21 cellular contexts compared by ENCODE assay signal in the genomic region with DNA sequence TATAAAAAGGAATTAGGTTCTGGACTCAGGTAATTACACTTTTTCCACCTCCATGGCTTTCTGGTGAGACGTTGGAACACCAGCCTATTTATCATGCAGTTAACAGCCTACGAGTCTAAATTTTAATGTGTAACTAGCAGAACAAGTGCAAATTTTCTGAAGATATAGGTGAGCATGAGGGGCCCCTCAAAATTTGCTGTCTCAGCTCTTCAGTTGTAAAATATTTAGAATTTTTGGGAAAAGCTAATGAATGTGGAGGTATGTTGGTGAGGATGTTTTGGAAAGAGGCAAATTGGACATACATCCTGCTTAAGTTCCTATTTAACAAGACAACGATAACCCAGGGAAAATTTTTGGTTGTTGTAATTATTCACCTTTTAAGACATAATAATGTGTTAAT. TPM values are rescaled to one million over a fixed set of nuclear protein-coding genes. Genes with fewer than 3 reads are reported as not detected.
A peak's percentile ranks its signal among the peaks of the same experiment; 100 is the strongest.
DNase-seq lines count a peak whose midpoint lies in the region; ATAC-seq, FAIRE-seq and TF ChIP-seq lines count a peak whose summit lies in the region.
"Had no signal": no experiment of that assay in that cellular context is flagged by ENCODE, and none has a peak within 500 bp of the region (broad histone marks: within the 10 kb centered on the region; RNA-seq: fewer than 3 reads in every experiment).

No MANE protein-coding gene starts in this region.

- H3K4me3 ChIP-seq in HepG2 (replicated peaks in 1 of 3; ENCODE audit: insufficient read depth in 1 of 3, low read depth in 2 of 3, low read length in 3 of 3) (no peak overlapping the region), right lobe of liver (no peak overlapping the region), K562 (no peak overlapping the region)
- H3K4me3 ChIP-seq: BLaER1 treated with 17β-estradiol and CSF1 and Interleukin-3, amounts not matched to agents 10 nM and 100 nM had no signal

- H3K9ac ChIP-seq in HepG2 (ENCODE audit: insufficient read depth, low read depth, low read length) (no peak overlapping the region), K562 (ENCODE audit: insufficient read depth in 1 of 2, low read depth in 2 of 2, low read length in 2 of 2) (no peak overlapping the region)
- H3K9ac ChIP-seq: BLaER1 treated with 17β-estradiol and CSF1 and Interleukin-3, amounts not matched to agents 10 nM and 100 nM had no signal

- H3K4me1 ChIP-seq in HepG2 (ENCODE audit: insufficient read depth, low read length): no peaks in the 10 kb centered on the region
- no peaks in the 10 kb centered on the region for H3K4me1 ChIP-seq in right lobe of liver
- H3K4me1 ChIP-seq in K562 (replicated peaks in 1 of 2; ENCODE audit: control insufficient read depth in 2 of 2, insufficient read depth in 2 of 2, low read length in 2 of 2): no peaks in the 10 kb centered on the region; a peak in 2 of 5 replicates

- H3K36me3 ChIP-seq in HepG2 (replicated peaks in 1 of 2; ENCODE audit: control insufficient read depth in 1 of 2, insufficient read depth in 2 of 2, low read length in 2 of 2): no peaks in the 10 kb centered on the region
- H3K36me3 ChIP-seq in right lobe of liver: no peaks in the 10 kb centered on the region
- H3K36me3 ChIP-seq in K562 (ENCODE audit: control insufficient read depth, insufficient read depth, low read length): no peaks in the 10 kb centered on the region

- TF ChIP-seq EP300 in HepG2 (IDR thresholded peaks at IDR 0.05; ENCODE audit: low read depth in 2 of 2, low read length in 2 of 2) (no peak), HepG2 (CRISPR knock-in tag; IDR thresholded peaks at IDR 0.05; ENCODE audit: borderline replicate concordance) (no peak), K562 (IDR thresholded peaks at IDR 0.05; ENCODE audit: low read length) (no peak)

- TF ChIP-seq POLR2A in HepG2 (IDR thresholded peaks at IDR 0.05; ENCODE audit: insufficient read depth in 1 of 2, low read depth in 2 of 2, low read length in 2 of 2) (no peak), right lobe of liver (IDR thresholded peaks at IDR 0.05) (no peak), K562 (conservative IDR thresholded peaks at IDR 0.05) (no peak)

- H3K27ac ChIP-seq in HepG2 (ENCODE audit: extremely low read length, insufficient read depth, low read length) (no peak overlapping the region), right lobe of liver (no peak overlapping the region), K562 (ENCODE audit: extremely low read depth, low read depth, low read length) (no peak overlapping the region)
- H3K27ac ChIP-seq: 22Rv1; BLaER1 treated with 17β-estradiol and CSF1 and Interleukin-3, amounts not matched to agents 10 nM and 100 nM; C4-2B had no signal

- POLR2A ChIA-PET in HepG2 (lab: Yijun Ruan, JAX) (no interaction called here), K562 (lab: Yijun Ruan, JAX) (no interaction called here)

- CTCF ChIA-PET in HepG2 (lab: Yijun Ruan, JAX; ENCODE audit: low intra/inter-chr PET ratio, low total read pairs) (no interaction called here), K562 (lab: Yijun Ruan, JAX; ENCODE audit: low intra/inter-chr PET ratio) (no interaction called here)

- FAIRE-seq in HepG2 (lab: Jason Lieb, UNC) (no peak), K562 (lab: Jason Lieb, UNC) (no peak)
- FAIRE-seq: D721Med, G401.6, GM12891, GM19239 had no signal

- H2AFZ ChIP-seq in HepG2 (ENCODE audit: low read length): no peak overlapping the region
- no peak overlapping the region for H2AFZ ChIP-seq in K562 (ENCODE audit: low read depth, low read length)

- 41% methylated on average over 3 of the region's 3 CpGs for WGBS in HepG2 (ENCODE audit: low lambda C conversion rate)
- 63% methylated on average over 3 of the region's 3 CpGs for WGBS in right lobe of liver (ENCODE audit: insufficient coverage, low coverage, low lambda C conversion rate, missing lambda C conversion rate)
- 22% methylated on average over 3 of the region's 3 CpGs for WGBS in K562 (ENCODE audit: insufficient coverage, low coverage, missing lambda C conversion rate)

- BruUV-seq in HepG2 (replicated peaks; lab: Mats Ljungman, UMichigan) (no TSS peak), K562 (replicated peaks; lab: Mats Ljungman, UMichigan) (no TSS peak)

- peak overlapping the region; percentile 89 for H3K27ac Mint-ChIP-seq in progenitor cell of endocrine pancreas
- H3K27ac Mint-ChIP-seq: B cell; CD4-positive, alpha-beta T cell; CD8-positive, alpha-beta T cell had no signal

- H3K27me3 ChIP-seq in HepG2 (ENCODE audit: control insufficient read depth in 1 of 2, insufficient read depth in 2 of 2, low read length in 2 of 2): no peaks in the 10 kb centered on the region
- no peaks in the 10 kb centered on the region for H3K27me3 ChIP-seq in right lobe of liver
- no peaks in the 10 kb centered on the region for H3K27me3 ChIP-seq in K562 (ENCODE audit: control insufficient read depth in 2 of 2, insufficient read depth in 2 of 2, low read length in 2 of 2)
- H3K27me3 ChIP-seq: BLaER1 treated with 17β-estradiol and CSF1 and Interleukin-3, amounts not matched to agents 10 nM and 100 nM had no signal

- in situ Hi-C loops in HepG2 (cut with HindIII; ENCODE audit: extremely low pct_ligation_motif_present, low pct_unique_long_range_greater_than_20kb) (no loop called here), K562 (cut with MboI) (no loop called here), ACHN (cut with HindIII; ENCODE audit: low pct_ligation_motif_present, low pct_unique_long_range_greater_than_20kb, low sequenced_read_pairs) (no loop called here)

- no peak for ATAC-seq in HepG2
- ATAC-seq in right lobe of liver: no peak
- ATAC-seq in K562: no peak
- no peak for ATAC-seq in HG02981 (IDR thresholded peaks at IDR 0.05; ENCODE audit: unreplicated experiment)
- ATAC-seq: CD8-positive, alpha-beta T cell had no signal

- intact Hi-C loops in HepG2 (cut with micrococcal nuclease; ENCODE audit: unreplicated experiment): no loop called here
- intact Hi-C loops in right lobe of liver (cut with DNase I): no loop called here
- intact Hi-C loops in K562 (cut with micrococcal nuclease): no loop called here

- peaks cover 11% of the 10 kb centered on the region for H3K36me3 Mint-ChIP-seq in progenitor cell of endocrine pancreas (ENCODE audit: insufficient read depth)
- H3K36me3 Mint-ChIP-seq: CD8-positive, alpha-beta T cell had no signal

- no peaks in the 10 kb centered on the region for H3K79me2 ChIP-seq in HepG2 (ENCODE audit: insufficient read depth, low read length)
- no peaks in the 10 kb centered on the region for H3K79me2 ChIP-seq in K562 (ENCODE audit: control insufficient read depth, insufficient read depth, low read length)

- H3K9me3 ChIP-seq in HepG2 (ENCODE audit: low read length) (no peaks in the 10 kb centered on the region), right lobe of liver (no peaks in the 10 kb centered on the region), K562 (replicated peaks; ENCODE audit: control insufficient read depth, insufficient read depth, low read depth, low read length) (peaks cover 9% of the 10 kb centered on the region)

- TF ChIP-seq CTCF in HepG2 (CRISPR knock-in tag; IDR thresholded peaks at IDR 0.05): no peak
- TF ChIP-seq CTCF in right lobe of liver (IDR thresholded peaks at IDR 0.05): no peak
- TF ChIP-seq CTCF in K562 (IDR thresholded peaks at IDR 0.05 in 2 of 3, conservative IDR thresholded peaks at IDR 0.05 in 1 of 3; ENCODE audit: insufficient read depth in 2 of 3, low read depth in 1 of 3, low read length in 3 of 3): no peak
- no peak for TF ChIP-seq CTCF in progenitor cell of endocrine pancreas (IDR thresholded peaks at IDR 0.05; ENCODE audit: unreplicated experiment)

- TF ChIP-seq RAD21 in HepG2 (CRISPR knock-in tag; IDR thresholded peaks at IDR 0.05): no peak
- TF ChIP-seq RAD21 in K562 (CRISPR knock-in tag; conservative IDR thresholded peaks at IDR 0.05 in 1 of 2, IDR thresholded peaks at IDR 0.05 in 1 of 2): no peak

- H3K4me2 ChIP-seq in HepG2 (ENCODE audit: low read depth, low read length) (no peak overlapping the region), K562 (ENCODE audit: insufficient read depth, low read length) (no peak overlapping the region)
- H3K4me2 ChIP-seq: BLaER1 treated with 17β-estradiol and CSF1 and Interleukin-3, amounts not matched to agents 10 nM and 100 nM had no signal

- DNase-seq in HepG2 (ENCODE audit: low spot score) (no peak), right lobe of liver (no peak), K562 (ENCODE audit: extremely low read depth in 1 of 4, low spot score in 3 of 4) (no peak), progenitor cell of endocrine pancreas (ENCODE audit: low spot score, unreplicated experiment) (no peak), ACHN (no peak)
- DNase-seq: AML-193; Caco-2; Calu3; CD4-positive, alpha-beta T cell; CD8-positive, alpha-beta T cell; DMS79 treated with DMSO at 0.1 percent for 48 hours; GF-D8 had no signal

- H3K27me3 Mint-ChIP-seq in progenitor cell of endocrine pancreas: no peaks in the 10 kb centered on the region
- H3K27me3 Mint-ChIP-seq: B cell; CD4-positive, alpha-beta T cell had no signal

- peaks cover 34% of the 10 kb centered on the region for H3K4me1 Mint-ChIP-seq in progenitor cell of endocrine pancreas (ENCODE audit: low read depth)

- peaks cover 20% of the 10 kb centered on the region for H3K9me3 Mint-ChIP-seq in progenitor cell of endocrine pancreas (ENCODE audit: low read depth)
- H3K9me3 Mint-ChIP-seq: CD4-positive, alpha-beta T cell; CD8-positive, alpha-beta T cell had no signal

- H4K20me1 ChIP-seq in HepG2 (ENCODE audit: insufficient read depth, low read length) (no peaks in the 10 kb centered on the region), K562 (replicated peaks; ENCODE audit: control insufficient read depth, insufficient read depth, low read length) (no peaks in the 10 kb centered on the region)
- H4K20me1 ChIP-seq: BLaER1 treated with 17β-estradiol and CSF1 and Interleukin-3, amounts not matched to agents 10 nM and 100 nM had no signal

- no peaks in the 10 kb centered on the region for H3K9me1 ChIP-seq in K562 (ENCODE audit: control insufficient read depth, insufficient read depth, low read length)

- no peak overlapping the region for H3K4me3 Mint-ChIP-seq in progenitor cell of endocrine pancreas (ENCODE audit: low read depth)
- H3K4me3 Mint-ChIP-seq: B cell; CD4-positive, alpha-beta T cell; CD8-positive, alpha-beta T cell had no signal

RNA-seq across cellular contexts. Expression of a gene that starts 25.3 kb away (rescaled TPM):
- total RNA-seq in HepG2 (2016; rRNA removed; fragmentation: Illumina TruSeq; extraction: Trizol): 75.5 and 142 TPM in 2 replicates
- 5.6 and 7.0 TPM in 2 replicates for total RNA-seq in HepG2 (2016; cell fraction: cytosol; rRNA removed; fragmentation: Illumina TruSeq; extraction: Trizol; ENCODE audit: low read depth)
- total RNA-seq in HepG2 (2016; cell fraction: insoluble cytoplasmic fraction; rRNA removed; fragmentation: Illumina TruSeq; extraction: Trizol): 72.9 and 129 TPM in 2 replicates
- 13.3 and 15.4 TPM in 2 replicates for total RNA-seq in HepG2 (2016; cell fraction: membrane; rRNA removed; fragmentation: Illumina TruSeq; extraction: Trizol)
- 33.0 and 33.1 TPM in 2 replicates for total RNA-seq in HepG2 (2016; cell fraction: nucleus; rRNA removed; fragmentation: Illumina TruSeq; extraction: Trizol)
- polyA plus RNA-seq in HepG2 (2011; rRNA removed): 7.8 and 8.0 TPM in 2 replicates
- 3.9 and 5.8 TPM in 2 replicates for polyA plus RNA-seq in HepG2 (2011; cell fraction: cytosol; rRNA removed)
- polyA plus RNA-seq in HepG2 (2011; cell fraction: nucleus; rRNA removed): 5.0 and 7.8 TPM in 2 replicates
- 20.1 and 29.8 TPM in 2 replicates for polyA plus RNA-seq in HepG2 (2012)
- 2.8 and 5.4 TPM in 2 replicates for polyA plus RNA-seq in HepG2 (2016; cell fraction: cytosol; fragmentation: Illumina TruSeq; extraction: Trizol; ENCODE audit: low read depth)
- 42.2 and 43.3 TPM in 2 replicates for polyA plus RNA-seq in HepG2 (2016; cell fraction: insoluble cytoplasmic fraction; fragmentation: Illumina TruSeq; extraction: Trizol; ENCODE audit: low read depth)
- polyA plus RNA-seq in HepG2 (2016; cell fraction: membrane; fragmentation: Illumina TruSeq; extraction: Trizol; ENCODE audit: low read depth): 6.0 and 6.1 TPM in 2 replicates
- 16.8 and 16.9 TPM in 2 replicates for polyA plus RNA-seq in HepG2 (2016; cell fraction: nucleus; fragmentation: Illumina TruSeq; extraction: Trizol; ENCODE audit: insufficient read depth, low read depth)
- 0.49 and 19.4 TPM in 2 replicates for polyA minus RNA-seq in HepG2 (2011; rRNA and poly(A)+ RNA removed; ENCODE audit: low replicate concordance)
- 29.5 and 39.7 TPM in 2 replicates for polyA minus RNA-seq in HepG2 (2011; cell fraction: cytosol; rRNA and poly(A)+ RNA removed)
- 30.2 and 33.6 TPM in 2 replicates for polyA minus RNA-seq in HepG2 (2011; cell fraction: nucleus; rRNA and poly(A)+ RNA removed)
- 1 to 10 TPM in 5 of 6 experiments, under 1 TPM in 1; 0.86 to 6.0 (median 2.7) TPM for total RNA-seq in right lobe of liver
- 53.5 and 124 TPM in 2 replicates for total RNA-seq in K562 (2011; cell fraction: chromatin; rRNA removed; ENCODE audit: low replicate concordance)
- 33.0 and 49.7 TPM in 2 replicates for total RNA-seq in K562 (2011; cell fraction: nucleolus; rRNA removed)
- 127 and 193 TPM in 2 replicates for total RNA-seq in K562 (2011; cell fraction: nucleoplasm; rRNA removed)
- total RNA-seq in K562 (2014; rRNA removed): 79.4 and 81.9 TPM in 2 replicates
- 130 and 155 TPM in 2 replicates for total RNA-seq in K562 (2014; rRNA removed; fragmentation: Illumina TruSeq; extraction: Trizol)
- 64.9 and 68.6 TPM in 2 replicates for total RNA-seq in K562 (2015; rRNA removed; fragmentation: Illumina TruSeq; extraction: Trizol)
- total RNA-seq in K562 (2021): 154 and 157 TPM in 2 replicates
- polyA plus RNA-seq in K562 (2011; rRNA removed): 58.8 and 59.1 TPM in 2 replicates
- polyA plus RNA-seq in K562 (2011; cell fraction: cytosol; rRNA removed): 28.1 and 58.5 TPM in 2 replicates
- polyA plus RNA-seq in K562 (2011; cell fraction: nucleus; rRNA removed): 33.1 and 43.9 TPM in 2 replicates
- 53.7 and 101 TPM in 2 replicates for polyA plus RNA-seq in K562 (2012)
- polyA plus RNA-seq in K562 (2014; fragmentation: Illumina TruSeq; extraction: Trizol): 66.8 and 78.4 TPM in 2 replicates
- polyA plus RNA-seq in K562 (2014; fragmentation: Nextera tagmentation; extraction: Ambion mirVana): 10 to 100 TPM; 38.5 to 45.4 TPM
- polyA plus RNA-seq in K562 (2014; rRNA removed): 48.1 and 59.1 TPM in 2 replicates
- 130 and 179 TPM in 2 replicates for polyA minus RNA-seq in K562 (2011; rRNA and poly(A)+ RNA removed)
- polyA minus RNA-seq in K562 (2011; cell fraction: cytosol; rRNA and poly(A)+ RNA removed): 82.9 and 107 TPM in 2 replicates
- 34.1 and 69.3 TPM in 2 replicates for polyA minus RNA-seq in K562 (2011; cell fraction: nucleus; rRNA and poly(A)+ RNA removed)
- 52.9 and 65.8 TPM in 2 replicates for total RNA-seq in progenitor cell of endocrine pancreas
